Comparison of ENCODE assay signal across 1 cellular context in the genomic region with DNA sequence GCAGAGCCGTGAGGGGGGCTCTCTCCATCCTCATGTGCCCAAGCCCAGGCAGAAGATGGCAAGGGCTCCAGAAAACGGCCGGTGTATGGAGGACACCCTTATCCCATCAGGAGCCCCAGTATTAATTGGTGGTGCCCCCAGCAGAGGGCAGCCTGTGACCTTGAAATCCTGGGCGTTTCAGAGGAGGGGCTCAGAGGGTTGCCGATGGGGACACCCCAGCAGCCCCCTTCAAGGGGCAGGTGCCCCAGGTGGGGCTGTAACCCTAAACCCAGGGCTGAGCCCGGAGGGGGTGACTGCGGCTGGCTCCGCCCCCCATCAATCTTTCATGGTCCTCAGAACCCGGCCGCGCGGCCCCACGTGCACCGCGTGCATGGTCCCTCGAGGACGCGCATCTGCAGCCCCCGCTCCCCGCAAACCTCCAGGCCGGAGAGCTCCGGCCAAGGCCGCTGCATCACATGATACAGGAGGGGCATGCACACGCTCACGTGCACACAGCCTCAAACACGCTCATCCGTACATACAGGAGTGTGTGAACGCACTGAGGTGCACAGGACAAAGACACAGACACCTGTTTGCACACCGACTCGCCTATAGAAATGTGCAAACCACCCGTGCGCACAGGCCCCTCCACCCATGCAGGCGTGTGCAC.
TF ChIP-seq lines count a peak whose summit lies in the region.

No MANE protein-coding gene starts in this region.

TF ChIP-seq in IMR-90, 13 proteins besides CTCF, POLR2A, EP300 and RAD21:
- TF ChIP-seq BHLHE40 (IDR thresholded peaks at IDR 0.05; ENCODE audit: low read depth, low read length) (peak; percentile 83), USF2 (IDR thresholded peaks at IDR 0.05; ENCODE audit: low read depth, low read length) (peak; percentile 85), MXI1 (IDR thresholded peaks at IDR 0.05; ENCODE audit: borderline replicate concordance, low read depth, low read length) (peak; percentile 60; the same call in 1 of the 2 replicates), SMC3 (IDR thresholded peaks at IDR 0.05; ENCODE audit: low read depth, low read length) (peak; percentile 44), FOS (IDR thresholded peaks at IDR 0.05; ENCODE audit: low read depth, low read length) (no peak), RCOR1 (IDR thresholded peaks at IDR 0.05; ENCODE audit: insufficient replicate concordance, low read length) (no peak)
